21 cellular contexts compared by ENCODE assay signal in genomic region chr9:137756045-137756744, GRCh38.
DNase-seq lines count a peak whose midpoint lies in the region; ATAC-seq and TF ChIP-seq lines count a peak whose summit lies in the region.
"Had no signal": no experiment of that assay in that cellular context is flagged by ENCODE, and none has a peak within 500 bp of the region (broad histone marks: within the 10 kb centered on the region; RNA-seq: fewer than 3 reads in every experiment).

No MANE protein-coding gene starts in this region.

- H4K20me1 ChIP-seq in IMR-90 (ENCODE audit: insufficient read depth, low read length) (0 out of 2 replicates have a peak, but pooled peaks cover 4% of the 10 kb centered on the region), osteoblast (ENCODE audit: insufficient read depth, low read length) (peaks cover 6% of the 10 kb centered on the region)

- H3K4me1 Mint-ChIP-seq in activated CD4-positive, alpha-beta T cell treated with anti-CD3 and anti-CD28 coated beads, Interleukin-2, amount 10 ng/mL, durations not matched to agents 24 days and 14 days, result peaks cover 22% of the 10 kb centered on the region
- H3K4me1 Mint-ChIP-seq in effector memory CD8-positive, alpha-beta T cell (ENCODE audit: low read depth in 2 of 2), result peaks cover 30 to 39% of the 10 kb centered on the region in 2 donors

- H3K9ac ChIP-seq in IMR-90 (ENCODE audit: low read depth, low read length), result no peak overlapping the region
- H3K9ac ChIP-seq: parathyroid adenoma, SK-N-SH had no signal

- no TSS peak for BruUV-seq in IMR-90 (replicated peaks; lab: Mats Ljungman, UMichigan)

- no peak overlapping the region for H3K4me2 ChIP-seq in IMR-90 (ENCODE audit: low read depth, low read length)
- no peak overlapping the region for H3K4me2 ChIP-seq in osteoblast (ENCODE audit: insufficient read depth, low read length)

- intact Hi-C loops in activated CD4-positive, alpha-beta T cell treated with anti-CD3 and anti-CD28 coated beads, Interleukin-2, amount 10 ng/mL, durations not matched to agents 24 days and 14 days (cut with micrococcal nuclease), result no loop called here
- intact Hi-C loops in IMR-90 (cut with micrococcal nuclease), result no loop called here
- intact Hi-C loops in left cardiac atrium (cut with DNase I), result no loop called here

- CTCF ChIA-PET in IMR-90 (lab: Yijun Ruan, JAX), result no interaction called here

- H3K36me3 ChIP-seq in IMR-90 (ENCODE audit: control insufficient read depth, insufficient read depth, low read length) (peaks cover 56% of the 10 kb centered on the region), osteoblast (ENCODE audit: insufficient read depth, low read length) (peaks cover 48% of the 10 kb centered on the region)

- H3K27ac ChIP-seq in IMR-90 (ENCODE audit: insufficient read depth, low read length) (no peak overlapping the region), osteoblast (ENCODE audit: low read depth, low read length) (no peak overlapping the region)
- H3K27ac ChIP-seq: ascending aorta, left lung, parathyroid adenoma, Peyer's patch, upper lobe of left lung had no signal

- H3K9me1 ChIP-seq in IMR-90 (ENCODE audit: insufficient read depth, low read length), result peaks cover 23% of the 10 kb centered on the region

- 0 out of 2 replicates have a peak overlapping the region, but pooled peaks have one; percentile 0 for H3K23ac ChIP-seq in IMR-90 (ENCODE audit: low read depth, low read length)

- H2BK120ac ChIP-seq in IMR-90 (ENCODE audit: low read depth, low read length), result no peak overlapping the region

- H2AK9ac ChIP-seq in IMR-90 (replicated peaks; ENCODE audit: low read depth, low read length, poor library complexity), result no peak overlapping the region

- H2BK15ac ChIP-seq in IMR-90 (ENCODE audit: low read depth, low read length), result no peak overlapping the region

- peak overlapping the region; percentile 30 for H3K27ac Mint-ChIP-seq in activated CD4-positive, alpha-beta T cell treated with anti-CD3 and anti-CD28 coated beads, Interleukin-2, amount 10 ng/mL, durations not matched to agents 24 days and 14 days
- H3K27ac Mint-ChIP-seq in effector memory CD8-positive, alpha-beta T cell, result peak overlapping the region; percentile 41 to 86

- H2AFZ ChIP-seq in IMR-90 (replicated peaks; ENCODE audit: low read length, poor library complexity), result no peak overlapping the region
- H2AFZ ChIP-seq in osteoblast (ENCODE audit: low read length), result no peak overlapping the region
- H2AFZ ChIP-seq: parathyroid adenoma had no signal

- no peak overlapping the region for H3K4ac ChIP-seq in IMR-90 (ENCODE audit: low read depth, low read length)

- ATAC-seq in IMR-90 (ENCODE audit: low read depth) (no peak), esophagus mucosa (no peak), left cardiac atrium (no peak)
- no peak for ATAC-seq in effector memory CD8-positive, alpha-beta T cell (replicated peaks)
- ATAC-seq: left lung had no signal

- no peak overlapping the region for H2BK20ac ChIP-seq in IMR-90 (ENCODE audit: low read depth, low read length)

- no peak overlapping the region for H3K4me3 Mint-ChIP-seq in activated CD4-positive, alpha-beta T cell treated with anti-CD3 and anti-CD28 coated beads, Interleukin-2, amount 10 ng/mL, durations not matched to agents 24 days and 14 days
- H3K4me3 Mint-ChIP-seq in effector memory CD8-positive, alpha-beta T cell, result peak overlapping the region in 1 of 2 donors; percentile 32
- H3K4me3 Mint-ChIP-seq: H9 had no signal

- TF ChIP-seq POLR2A in IMR-90 (IDR thresholded peaks at IDR 0.05; ENCODE audit: low read depth, low read length), result no peak

- POLR2A ChIA-PET in IMR-90 (lab: Charles Lee; ENCODE audit: unreplicated experiment), result no interaction called here

- no CpG with 5 or more reads among the region's 13 CpGs for WGBS in IMR-90 (ENCODE audit: extremely low coverage in 2 of 2, insufficient read length in 1 of 2), 2 experiments

- no peaks in the 10 kb centered on the region for H3K27me3 ChIP-seq in IMR-90 (ENCODE audit: control insufficient read depth, insufficient read depth, low read length)
- no peaks in the 10 kb centered on the region for H3K27me3 ChIP-seq in osteoblast (ENCODE audit: insufficient read depth, low read length)
- H3K27me3 ChIP-seq: ascending aorta, left lung, Peyer's patch, upper lobe of left lung had no signal

- H3K14ac ChIP-seq in IMR-90 (replicated peaks; ENCODE audit: low read depth, low read length), result no peak overlapping the region

- peaks cover 91% of the 10 kb centered on the region for H3K36me3 Mint-ChIP-seq in activated CD4-positive, alpha-beta T cell treated with anti-CD3 and anti-CD28 coated beads, Interleukin-2, amount 10 ng/mL, durations not matched to agents 24 days and 14 days (ENCODE audit: low read depth)
- peaks cover 48% of the 10 kb centered on the region for H3K36me3 Mint-ChIP-seq in effector memory CD8-positive, alpha-beta T cell (ENCODE audit: insufficient read depth)

- peaks cover 30% of the 10 kb centered on the region for H3K79me2 ChIP-seq in osteoblast (ENCODE audit: insufficient read depth, low read length)
- H3K79me2 ChIP-seq: parathyroid adenoma had no signal

- no peak overlapping the region for H3K56ac ChIP-seq in IMR-90 (ENCODE audit: extremely low read depth, insufficient read depth, low read length)

- no peak for DNase-seq in activated CD4-positive, alpha-beta T cell treated with anti-CD3 and anti-CD28 coated beads, Interleukin-2, amount 10 ng/mL, durations not matched to agents 24 days and 14 days
- DNase-seq in activated CD4-positive, alpha-beta T cell treated with anti-CD3 and anti-CD28 coated beads, Interleukin-2, amount 50 U/mL, for 1 hour, result no peak
- DNase-seq in IMR-90 (peak; percentile 23), osteoblast (ENCODE audit: insufficient read length, low spot score, missing footprints) (peak; percentile 73), NOMO-1 treated with dmso at 0.1 percent for 144 hours (lab: John Stamatoyannopoulos, UW; ENCODE audit: unreplicated experiment) (no peak), left cardiac atrium (no peak)
- no peak for DNase-seq in effector memory CD8-positive, alpha-beta T cell
- DNase-seq: activated CD4-positive, alpha-beta T cell treated with anti-CD3 and anti-CD28 coated beads, Interleukin-2, amount 50 U/mL, for 48 hours; activated gamma-delta T cell; C1 segment of cervical spinal cord; H9; Kasumi-1; left lung; NCI-H1417; small intestine; upper lobe of left lung had no signal

- no peak overlapping the region for H2BK5ac ChIP-seq in IMR-90 (ENCODE audit: low read depth, low read length, poor library complexity, severe bottlenecking)

- TF ChIP-seq RAD21 in IMR-90 (IDR thresholded peaks at IDR 0.05; ENCODE audit: low read length), result no peak

- H3K4me1 ChIP-seq in IMR-90 (ENCODE audit: control insufficient read depth, insufficient read depth, low read length) (peaks cover 6% of the 10 kb centered on the region), osteoblast (ENCODE audit: insufficient read depth, low read length) (peaks cover 15% of the 10 kb centered on the region)
- H3K4me1 ChIP-seq: ascending aorta, left lung, parathyroid adenoma, upper lobe of left lung had no signal

- no peak overlapping the region for H2AK5ac ChIP-seq in IMR-90 (ENCODE audit: low read depth, low read length)

- no peak for TF ChIP-seq CTCF in IMR-90 (conservative IDR thresholded peaks at IDR 0.05; ENCODE audit: low read depth, low read length)
- no peak for TF ChIP-seq CTCF in osteoblast (IDR thresholded peaks at IDR 0.05; ENCODE audit: extremely low read depth, low read depth, low read length)

- no peak overlapping the region for H4K91ac ChIP-seq in IMR-90 (ENCODE audit: insufficient read depth, low read depth, low read length)

- dilution Hi-C loops in IMR-90 (cut with HindIII; ENCODE audit: low sequenced_read_pairs, unreplicated experiment), result no loop called here

- H3K9me3 ChIP-seq in IMR-90 (ENCODE audit: control insufficient read depth, insufficient read depth, low read length) (peaks cover 10% of the 10 kb centered on the region), osteoblast (ENCODE audit: low read depth, low read length) (peaks cover 4% of the 10 kb centered on the region)
- H3K9me3 ChIP-seq: SK-N-SH, upper lobe of left lung had no signal

- H3K18ac ChIP-seq in IMR-90 (ENCODE audit: low read depth, low read length), result no peak overlapping the region

- H3K79me1 ChIP-seq in IMR-90 (ENCODE audit: low read depth in 1 of 2, low read length in 2 of 2), result peaks cover 21 to 69% of the 10 kb centered on the region in 2 experiments

- H4K5ac ChIP-seq in IMR-90 (ENCODE audit: low read depth, low read length), result no peak overlapping the region

- no peak overlapping the region for H4K8ac ChIP-seq in IMR-90 (ENCODE audit: low read depth in 2 of 2, low read length in 2 of 2)

- in situ Hi-C loops in IMR-90 (cut with MboI; ENCODE audit: low sequenced_read_pairs), result no loop called here

- H3K4me3 ChIP-seq in IMR-90 (ENCODE audit: insufficient read depth, low read depth, low read length) (no peak overlapping the region), osteoblast (ENCODE audit: insufficient read depth, low read length) (no peak overlapping the region)
- H3K4me3 ChIP-seq: ascending aorta, left lung, Peyer's patch, upper lobe of left lung had no signal

- H3K27me3 Mint-ChIP-seq in activated CD4-positive, alpha-beta T cell treated with anti-CD3 and anti-CD28 coated beads, Interleukin-2, amount 10 ng/mL, durations not matched to agents 24 days and 14 days, result no peaks in the 10 kb centered on the region
- no peaks in the 10 kb centered on the region for H3K27me3 Mint-ChIP-seq in effector memory CD8-positive, alpha-beta T cell

- H3K9me3 Mint-ChIP-seq in activated CD4-positive, alpha-beta T cell treated with anti-CD3 and anti-CD28 coated beads, Interleukin-2, amount 10 ng/mL, durations not matched to agents 24 days and 14 days, result peaks cover 10% of the 10 kb centered on the region
- peaks cover 0 to 4% of the 10 kb centered on the region in 2 donors for H3K9me3 Mint-ChIP-seq in effector memory CD8-positive, alpha-beta T cell

TF ChIP-seq in IMR-90, 13 proteins besides CTCF, POLR2A, EP300 and RAD21 (continues in another document):
- TF ChIP-seq CHD1 (IDR thresholded peaks at IDR 0.05; ENCODE audit: low read depth, low read length) (no peak), FOS (IDR thresholded peaks at IDR 0.05; ENCODE audit: low read depth, low read length) (no peak), NFE2L2 (IDR thresholded peaks at IDR 0.05; ENCODE audit: low read depth, low read length) (no peak), MXI1 (IDR thresholded peaks at IDR 0.05; ENCODE audit: borderline replicate concordance, low read depth, low read length) (no peak), CEBPB (IDR thresholded peaks at IDR 0.05; ENCODE audit: low read depth, low read length) (no peak)
- TF ChIP-seq, protein P1, sequence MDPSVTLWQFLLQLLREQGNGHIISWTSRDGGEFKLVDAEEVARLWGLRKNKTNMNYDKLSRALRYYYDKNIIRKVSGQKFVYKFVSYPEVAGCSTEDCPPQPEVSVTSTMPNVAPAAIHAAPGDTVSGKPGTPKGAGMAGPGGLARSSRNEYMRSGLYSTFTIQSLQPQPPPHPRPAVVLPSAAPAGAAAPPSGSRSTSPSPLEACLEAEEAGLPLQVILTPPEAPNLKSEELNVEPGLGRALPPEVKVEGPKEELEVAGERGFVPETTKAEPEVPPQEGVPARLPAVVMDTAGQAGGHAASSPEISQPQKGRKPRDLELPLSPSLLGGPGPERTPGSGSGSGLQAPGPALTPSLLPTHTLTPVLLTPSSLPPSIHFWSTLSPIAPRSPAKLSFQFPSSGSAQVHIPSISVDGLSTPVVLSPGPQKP (IDR thresholded peaks at IDR 0.05; ENCODE audit: borderline replicate concordance, low read depth, low read length), result no peak

Comparison
In these comparisons a context has a peak if more than half of its experiments do, and no peak if none do; other contexts are left out.
1. DNase-seq: peak in IMR-90 (single experiment) and osteoblast (single experiment); none in activated CD4-positive, alpha-beta T cell treated with anti-CD3 and anti-CD28 coated beads, Interleukin-2, amount 10 ng/mL, durations not matched to agents 24 days and 14 days (single experiment), activated CD4-positive, alpha-beta T cell treated with anti-CD3 and anti-CD28 coated beads, Interleukin-2, amount 50 U/mL, for 1 hour (single experiment), effector memory CD8-positive, alpha-beta T cell (0 of 3), NOMO-1 treated with dmso at 0.1 percent for 144 hours (single experiment) and left cardiac atrium (single experiment).